ENCODE assay signal across 1 cellular context in the genomic region with DNA sequence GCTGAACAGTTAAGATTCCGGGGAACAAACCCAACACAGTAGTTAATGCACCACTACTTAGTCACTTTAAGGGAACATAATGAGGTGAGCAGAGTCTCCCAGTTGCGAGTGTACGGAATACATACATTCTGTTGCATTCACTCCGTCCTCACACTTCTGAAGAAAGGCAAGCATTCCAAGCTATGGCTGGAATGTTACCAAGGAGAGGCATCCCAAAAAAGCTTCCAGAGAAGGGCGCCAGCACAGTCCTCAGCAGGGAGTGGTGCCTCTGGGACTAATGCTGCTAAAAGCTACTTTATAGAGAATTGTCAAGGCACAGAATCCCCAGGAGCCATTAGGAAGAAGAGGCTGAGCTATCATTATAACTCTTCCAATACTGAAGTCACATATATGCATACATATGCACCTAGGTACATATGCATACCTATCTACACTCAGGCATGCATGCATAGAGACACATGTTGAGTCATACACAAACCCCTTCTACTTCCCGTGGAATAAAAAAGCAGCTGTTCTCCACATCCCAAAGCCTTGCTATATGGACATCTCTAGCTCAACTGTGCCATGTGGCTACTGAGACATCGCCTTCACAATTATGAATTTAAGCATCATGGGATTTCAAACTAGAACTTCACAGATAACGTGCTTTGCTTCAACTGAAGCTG.
TF ChIP-seq lines count a peak whose summit lies in the region.

No MANE protein-coding gene starts in this region.

TF ChIP-seq in HepG2, 621 proteins besides CTCF, POLR2A, EP300 and RAD21 (continued from another document):
- TF ChIP-seq NR1H2 (CRISPR knock-in tag; IDR thresholded peaks at IDR 0.05; ENCODE audit: borderline replicate concordance, low read depth), result no peak
- TF ChIP-seq MAF1 (CRISPR knock-in tag; IDR thresholded peaks at IDR 0.05; ENCODE audit: borderline replicate concordance), result no peak
- TF ChIP-seq ZNF619 (CRISPR knock-in tag; IDR thresholded peaks at IDR 0.05), result no peak
- TF ChIP-seq, protein P1, sequence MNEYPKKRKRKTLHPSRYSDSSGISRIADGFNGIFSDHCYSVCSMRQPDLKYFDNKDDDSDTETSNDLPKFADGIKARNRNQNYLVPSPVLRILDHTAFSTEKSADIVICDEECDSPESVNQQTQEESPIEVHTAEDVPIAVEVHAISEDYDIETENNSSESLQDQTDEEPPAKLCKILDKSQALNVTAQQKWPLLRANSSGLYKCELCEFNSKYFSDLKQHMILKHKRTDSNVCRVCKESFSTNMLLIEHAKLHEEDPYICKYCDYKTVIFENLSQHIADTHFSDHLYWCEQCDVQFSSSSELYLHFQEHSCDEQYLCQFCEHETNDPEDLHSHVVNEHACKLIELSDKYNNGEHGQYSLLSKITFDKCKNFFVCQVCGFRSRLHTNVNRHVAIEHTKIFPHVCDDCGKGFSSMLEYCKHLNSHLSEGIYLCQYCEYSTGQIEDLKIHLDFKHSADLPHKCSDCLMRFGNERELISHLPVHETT (CRISPR knock-in tag; conservative IDR thresholded peaks at IDR 0.05), result no peak
- no peak for TF ChIP-seq MEIS2 (CRISPR knock-in tag; IDR thresholded peaks at IDR 0.05)
- no peak for TF ChIP-seq ZNF549 (CRISPR knock-in tag; IDR thresholded peaks at IDR 0.05)
- TF ChIP-seq ZNF256 (CRISPR knock-in tag; conservative IDR thresholded peaks at IDR 0.05), result no peak
- TF ChIP-seq GLI4 (CRISPR knock-in tag; IDR thresholded peaks at IDR 0.05; ENCODE audit: borderline replicate concordance), result no peak
- TF ChIP-seq ZNF878 (CRISPR knock-in tag; IDR thresholded peaks at IDR 0.05), result no peak
